In genomic region chr22:20319041-20319744, GRCh38 we compare ENCODE assay signal across 8 cellular contexts. TPM values are rescaled to one million over a fixed set of nuclear protein-coding genes. Genes with fewer than 3 reads are reported as not detected.
DNase-seq lines count a peak whose midpoint lies in the region; ATAC-seq and TF ChIP-seq lines count a peak whose summit lies in the region.

No MANE protein-coding gene starts in this region.

- H3K4me1 ChIP-seq in neuron (ENCODE audit: insufficient read depth, low read length) = peaks cover 32% of the 10 kb centered on the region

- peak; percentile 17 for ATAC-seq in HG03097 (IDR thresholded peaks at IDR 0.05; ENCODE audit: low FRiP score, unreplicated experiment)

- no peak for DNase-seq in activated CD4-positive, alpha-beta T cell treated with anti-CD3 and anti-CD28 coated beads, Interleukin-2, amount 10 ng/mL, durations not matched to agents 24 days and 14 days
- no peak for DNase-seq in activated CD4-positive, alpha-beta T cell treated with anti-CD3 and anti-CD28 coated beads, Interleukin-2, amount 50 U/mL, for 1 hour
- peak; percentile 47 for DNase-seq in UCSD-AML1 (lab: John Stamatoyannopoulos, UW; ENCODE audit: unreplicated experiment)
- DNase-seq in foreskin fibroblast = peak in 1 of 2 donors; percentile 56
- DNase-seq in SKM-1 treated with dmso at 0.1 percent for 144 hours (lab: John Stamatoyannopoulos, UW; ENCODE audit: unreplicated experiment) = no peak
- DNase-seq in stimulated activated CD4-positive, alpha-beta T cell treated with anti-CD3 and anti-CD28 coated beads, Interleukin-15, amount 100 ng/mL, for 24 hours = no peak

- peaks cover 48% of the 10 kb centered on the region for H3K4me1 Mint-ChIP-seq in activated CD4-positive, alpha-beta T cell treated with anti-CD3 and anti-CD28 coated beads, Interleukin-2, amount 10 ng/mL, durations not matched to agents 24 days and 14 days

- no peaks in the 10 kb centered on the region for H3K9me3 ChIP-seq in neuron (ENCODE audit: low read length)

- H3K9me3 Mint-ChIP-seq in activated CD4-positive, alpha-beta T cell treated with anti-CD3 and anti-CD28 coated beads, Interleukin-2, amount 10 ng/mL, durations not matched to agents 24 days and 14 days = no peaks in the 10 kb centered on the region

- TF ChIP-seq CTCF in foreskin fibroblast (IDR thresholded peaks at IDR 0.05; ENCODE audit: low read depth, low read length) = no peak

- H3K4me3 ChIP-seq in foreskin fibroblast (ENCODE audit: low read depth in 1 of 2, low read length in 2 of 2) (peak overlapping the region; percentile 67 to 95), neuron (ENCODE audit: low read length) (peak overlapping the region; percentile 97)

- H2AFZ ChIP-seq in neuron (ENCODE audit: low read depth, low read length) = peak overlapping the region; percentile 91

- no peaks in the 10 kb centered on the region for H3K36me3 ChIP-seq in neuron (ENCODE audit: insufficient read depth, low read length)

- intact Hi-C loops in activated CD4-positive, alpha-beta T cell treated with anti-CD3 and anti-CD28 coated beads, Interleukin-2, amount 10 ng/mL, durations not matched to agents 24 days and 14 days (cut with micrococcal nuclease) = no loop called here

- no peaks in the 10 kb centered on the region for H3K36me3 Mint-ChIP-seq in activated CD4-positive, alpha-beta T cell treated with anti-CD3 and anti-CD28 coated beads, Interleukin-2, amount 10 ng/mL, durations not matched to agents 24 days and 14 days (ENCODE audit: low read depth)

- no peaks in the 10 kb centered on the region for H3K27me3 Mint-ChIP-seq in activated CD4-positive, alpha-beta T cell treated with anti-CD3 and anti-CD28 coated beads, Interleukin-2, amount 10 ng/mL, durations not matched to agents 24 days and 14 days

- H3K27me3 ChIP-seq in neuron (ENCODE audit: insufficient read depth, low read length) = no peaks in the 10 kb centered on the region

- H3K27ac Mint-ChIP-seq in activated CD4-positive, alpha-beta T cell treated with anti-CD3 and anti-CD28 coated beads, Interleukin-2, amount 10 ng/mL, durations not matched to agents 24 days and 14 days = peak overlapping the region; percentile 58

- peak overlapping the region; percentile 97 for H3K4me3 Mint-ChIP-seq in activated CD4-positive, alpha-beta T cell treated with anti-CD3 and anti-CD28 coated beads, Interleukin-2, amount 10 ng/mL, durations not matched to agents 24 days and 14 days

RNA-seq across cellular contexts. Expression of gene DGCR6L, which starts 0.7 kb away (rescaled TPM):
- total RNA-seq in activated CD4-positive, alpha-beta T cell treated with anti-CD3 and anti-CD28 coated beads, Interleukin-2, amount 10 ng/mL, durations not matched to agents 24 days and 14 days = 37.2 TPM in 2 replicates

RNA-seq across cellular contexts. Expression of gene RTN4R, which starts 51.1 kb away (rescaled TPM):
- 1.6 and 1.7 TPM in 2 replicates for total RNA-seq in activated CD4-positive, alpha-beta T cell treated with anti-CD3 and anti-CD28 coated beads, Interleukin-2, amount 10 ng/mL, durations not matched to agents 24 days and 14 days
